In the genomic region with DNA sequence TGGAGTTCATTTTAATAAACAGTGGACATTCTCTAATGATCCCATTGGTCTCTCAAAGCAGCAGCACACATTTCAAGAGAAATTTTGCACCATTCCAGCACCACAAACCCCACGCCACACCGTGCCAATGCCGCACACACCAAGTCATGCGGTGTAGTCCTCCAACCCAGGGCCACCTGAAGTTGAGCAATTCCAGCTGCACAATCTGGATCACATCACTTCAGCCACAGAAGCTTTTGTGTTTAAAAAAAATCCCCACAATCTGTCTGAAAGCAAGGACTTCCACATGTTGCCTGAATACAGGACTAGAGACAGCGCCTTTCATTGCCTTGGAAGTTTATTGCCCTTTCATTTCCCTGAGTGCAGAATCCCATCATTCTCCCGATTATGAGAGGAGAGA, we compare ENCODE assay signal across 14 cellular contexts.
DNase-seq lines count a peak whose midpoint lies in the region; ATAC-seq, FAIRE-seq and TF ChIP-seq lines count a peak whose summit lies in the region.
"Had no signal": no experiment of that assay in that cellular context is flagged by ENCODE, and none has a peak within 500 bp of the region (broad histone marks: within the 10 kb centered on the region; RNA-seq: fewer than 3 reads in every experiment).

No MANE protein-coding gene starts in this region.

- H3K4me1 ChIP-seq in BLaER1 treated with 17β-estradiol and CSF1 and Interleukin-3, amounts not matched to agents 10 nM and 100 nM = peaks cover 54 to 64% (median 62%) of the 10 kb centered on the region in 10 experiments
- H3K4me1 ChIP-seq in left lung = peaks cover 0 to 38% of the 10 kb centered on the region in 2 donors
- no peaks in the 10 kb centered on the region for H3K4me1 ChIP-seq in kidney (ENCODE audit: control insufficient read depth in 1 of 2, insufficient read depth in 1 of 2, low read depth in 1 of 2, low read length in 2 of 2)

- no peak overlapping the region for H3K4me3 ChIP-seq in BLaER1 treated with 17β-estradiol and CSF1 and Interleukin-3, amounts not matched to agents 10 nM and 100 nM
- H3K4me3 ChIP-seq in left lung (no peak overlapping the region), kidney (ENCODE audit: low read length in 2 of 2) (no peak overlapping the region)
- H3K4me3 ChIP-seq: heart left ventricle had no signal

- no peak overlapping the region for H3K4me3 Mint-ChIP-seq in activated naive CD8-positive, alpha-beta T cell treated with anti-CD3 and anti-CD28 coated beads, Interleukin-2, amount 50 U/mL, for 24 hours
- H3K4me3 Mint-ChIP-seq in endothelial cell (ENCODE audit: unreplicated experiment) = no peak overlapping the region

- peaks cover 26% of the 10 kb centered on the region for H3K9me3 Mint-ChIP-seq in activated naive CD8-positive, alpha-beta T cell treated with anti-CD3 and anti-CD28 coated beads, Interleukin-2, amount 50 U/mL, for 24 hours
- H3K9me3 Mint-ChIP-seq in endothelial cell (ENCODE audit: unreplicated experiment) = no peaks in the 10 kb centered on the region

- intact Hi-C loops in left lung (cut with DNase I) = no loop called here
- intact Hi-C loops in kidney (cut with DNase I) = no loop called here

- FAIRE-seq in kidney (lab: Jason Lieb, UNC) = no peak

- CTCF ChIA-PET in HEK293T (lab: Yijun Ruan, JAX) = no interaction called here

- H3K27me3 ChIP-seq in BLaER1 treated with 17β-estradiol and CSF1 and Interleukin-3, amounts not matched to agents 10 nM and 100 nM = no peaks in the 10 kb centered on the region
- H3K27me3 ChIP-seq in left lung = no peaks in the 10 kb centered on the region
- H3K27me3 ChIP-seq: heart left ventricle had no signal

- no peak overlapping the region for H3K9ac ChIP-seq in BLaER1 treated with 17β-estradiol and CSF1 and Interleukin-3, amounts not matched to agents 10 nM and 100 nM
- no peak overlapping the region for H3K9ac ChIP-seq in kidney (ENCODE audit: low read length in 2 of 2)

- peak overlapping the region in 1 of 11 experiments; percentile 5; a peak in 1 of 22 replicates for H3K27ac ChIP-seq in BLaER1 treated with 17β-estradiol and CSF1 and Interleukin-3, amounts not matched to agents 10 nM and 100 nM
- no peak overlapping the region for H3K27ac ChIP-seq in left lung
- H3K27ac ChIP-seq in kidney (ENCODE audit: low read depth in 2 of 2, low read length in 2 of 2) = no peak overlapping the region

- peak overlapping the region; percentile 29 for H3K27ac Mint-ChIP-seq in activated naive CD8-positive, alpha-beta T cell treated with anti-CD3 and anti-CD28 coated beads, Interleukin-2, amount 50 U/mL, for 24 hours
- no peak overlapping the region for H3K27ac Mint-ChIP-seq in endothelial cell (ENCODE audit: unreplicated experiment)

- no peak for ATAC-seq in activated naive CD8-positive, alpha-beta T cell treated with anti-CD3 and anti-CD28 coated beads, Interleukin-2, amount 50 U/mL, for 24 hours
- peak; percentile 31 for ATAC-seq in left lung
- ATAC-seq: left colon; naive thymus-derived CD8-positive, alpha-beta T cell had no signal

- H3K9me3 ChIP-seq in BLaER1 treated with 17β-estradiol and CSF1 and Interleukin-3, amounts not matched to agents 10 nM and 100 nM (replicated peaks in 1 of 11) = peaks cover 22 to 39% (median 34%) of the 10 kb centered on the region in 11 experiments
- peaks cover 0 to 11% of the 10 kb centered on the region in 2 donors for H3K9me3 ChIP-seq in left lung
- no peaks in the 10 kb centered on the region for H3K9me3 ChIP-seq in kidney (ENCODE audit: control insufficient read depth in 1 of 2, low read length in 2 of 2)

- TF ChIP-seq CTCF in left lung (IDR thresholded peaks at IDR 0.05) (no peak), endothelial cell (IDR thresholded peaks at IDR 0.05; ENCODE audit: unreplicated experiment) (no peak), kidney (IDR thresholded peaks at IDR 0.05; ENCODE audit: borderline replicate concordance, extremely low read depth, insufficient read depth) (no peak)

- DNase-seq in GM03348 (ENCODE audit: low spot score) (peak; percentile 31), left lung (no peak), HEK293T (ENCODE audit: extremely low spot score) (no peak), endothelial cell (ENCODE audit: low spot score) (no peak), kidney (no peak)
- no peak for DNase-seq in activated naive CD8-positive, alpha-beta T cell treated with anti-CD3 and anti-CD28 coated beads, Interleukin-2, amount 50 U/mL, for 24 hours
- DNase-seq: COR-L47; effector CD4-positive, alpha-beta T cell; left colon; naive thymus-derived CD8-positive, alpha-beta T cell; NCI-H82; SIG-M5 had no signal

- H3K27me3 Mint-ChIP-seq in activated naive CD8-positive, alpha-beta T cell treated with anti-CD3 and anti-CD28 coated beads, Interleukin-2, amount 50 U/mL, for 24 hours = no peaks in the 10 kb centered on the region
- H3K27me3 Mint-ChIP-seq in endothelial cell (ENCODE audit: unreplicated experiment) = peaks cover 2% of the 10 kb centered on the region
- H3K27me3 Mint-ChIP-seq: naive thymus-derived CD8-positive, alpha-beta T cell had no signal

- H4K20me1 ChIP-seq in BLaER1 treated with 17β-estradiol and CSF1 and Interleukin-3, amounts not matched to agents 10 nM and 100 nM = no peaks in the 10 kb centered on the region

- peaks cover 0 to 7% (median 0%) of the 10 kb centered on the region in 11 experiments; a peak in 2 of 22 replicates for H3K36me3 ChIP-seq in BLaER1 treated with 17β-estradiol and CSF1 and Interleukin-3, amounts not matched to agents 10 nM and 100 nM
- H3K36me3 ChIP-seq in left lung (no peaks in the 10 kb centered on the region), kidney (ENCODE audit: control insufficient read depth in 1 of 2, insufficient read depth in 2 of 2, low read length in 2 of 2) (no peaks in the 10 kb centered on the region)
- H3K36me3 ChIP-seq: heart left ventricle had no signal

- POLR2A ChIA-PET in HEK293T (lab: Yijun Ruan, JAX) = no interaction called here

- H3K4me1 Mint-ChIP-seq in activated naive CD8-positive, alpha-beta T cell treated with anti-CD3 and anti-CD28 coated beads, Interleukin-2, amount 50 U/mL, for 24 hours = peaks cover 96% of the 10 kb centered on the region
- no peaks in the 10 kb centered on the region for H3K4me1 Mint-ChIP-seq in endothelial cell (ENCODE audit: unreplicated experiment)

- H3K4me2 ChIP-seq in BLaER1 treated with 17β-estradiol and CSF1 and Interleukin-3, amounts not matched to agents 10 nM and 100 nM = peak overlapping the region; percentile 42 to 93 (median 79)

- H3K36me3 Mint-ChIP-seq in activated naive CD8-positive, alpha-beta T cell treated with anti-CD3 and anti-CD28 coated beads, Interleukin-2, amount 50 U/mL, for 24 hours (ENCODE audit: low read depth) = peaks cover 23% of the 10 kb centered on the region
- H3K36me3 Mint-ChIP-seq in endothelial cell (ENCODE audit: low read depth, unreplicated experiment) = no peaks in the 10 kb centered on the region

TF ChIP-seq in HEK293T, 16 proteins besides CTCF, POLR2A, EP300 and RAD21:
- TF ChIP-seq HDGF (IDR thresholded peaks at IDR 0.05; ENCODE audit: borderline replicate concordance) (no peak), LEF1 (IDR thresholded peaks at IDR 0.05; ENCODE audit: borderline replicate concordance) (no peak), FOXA1 (IDR thresholded peaks at IDR 0.05) (no peak), SUZ12 (IDR thresholded peaks at IDR 0.05) (no peak), FOXK2 (IDR thresholded peaks at IDR 0.05) (no peak), L3MBTL2 (conservative IDR thresholded peaks at IDR 0.05) (no peak), NFRKB (IDR thresholded peaks at IDR 0.05) (no peak), SP1 (IDR thresholded peaks at IDR 0.05) (no peak)
- TF ChIP-seq, protein P1, sequence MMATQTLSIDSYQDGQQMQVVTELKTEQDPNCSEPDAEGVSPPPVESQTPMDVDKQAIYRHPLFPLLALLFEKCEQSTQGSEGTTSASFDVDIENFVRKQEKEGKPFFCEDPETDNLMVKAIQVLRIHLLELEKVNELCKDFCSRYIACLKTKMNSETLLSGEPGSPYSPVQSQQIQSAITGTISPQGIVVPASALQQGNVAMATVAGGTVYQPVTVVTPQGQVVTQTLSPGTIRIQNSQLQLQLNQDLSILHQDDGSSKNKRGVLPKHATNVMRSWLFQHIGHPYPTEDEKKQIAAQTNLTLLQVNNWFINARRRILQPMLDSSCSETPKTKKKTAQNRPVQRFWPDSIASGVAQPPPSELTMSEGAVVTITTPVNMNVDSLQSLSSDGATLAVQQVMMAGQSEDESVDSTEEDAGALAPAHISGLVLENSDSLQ (IDR thresholded peaks at IDR 0.05) = no peak
TF ChIP-seq in HEK293T: peak in this region for 0.
